ENCODE assay signal across 9 cellular contexts in the genomic region with DNA sequence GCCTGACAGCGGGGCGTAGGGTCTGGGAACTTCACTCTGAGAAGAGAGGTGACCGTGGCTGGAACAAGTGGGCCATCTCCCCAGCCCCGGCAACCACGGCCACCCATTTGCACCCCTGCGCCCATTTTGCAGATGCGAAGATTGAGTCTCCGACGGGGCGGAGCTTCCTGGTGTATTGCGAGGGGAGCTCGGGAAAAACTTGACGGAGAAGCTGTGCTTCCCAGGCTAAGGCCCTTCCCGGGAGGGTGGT. TPM values are rescaled to one million over a fixed set of nuclear protein-coding genes. Genes with fewer than 3 reads are reported as not detected.
DNase-seq lines count a peak whose midpoint lies in the region; ATAC-seq, FAIRE-seq and TF ChIP-seq lines count a peak whose summit lies in the region.
"Had no signal": no experiment of that assay in that cellular context is flagged by ENCODE, and none has a peak within 500 bp of the region (broad histone marks: within the 10 kb centered on the region; RNA-seq: fewer than 3 reads in every experiment).

No MANE protein-coding gene starts in this region.

- H3K27ac Mint-ChIP-seq in astrocyte (ENCODE audit: unreplicated experiment) (no peak overlapping the region), mesothelial cell of epicardium (peak overlapping the region; percentile 64)

- peaks cover 43% of the 10 kb centered on the region for H3K79me2 ChIP-seq in astrocyte (ENCODE audit: insufficient read depth, low read length)

- H3K27ac ChIP-seq in left ventricle myocardium inferior (replicated peaks): peak overlapping the region; percentile 99
- peak overlapping the region; percentile 100 for H3K27ac ChIP-seq in astrocyte (ENCODE audit: low read depth, low read length)

- DNase-seq in left ventricle myocardium inferior (peak; percentile 44), Right ventricle myocardium inferior (ENCODE audit: missing footprints) (no peak), astrocyte (ENCODE audit: low read depth) (no peak), mesothelial cell of epicardium (ENCODE audit: low spot score in 2 of 2, unreplicated experiment in 2 of 2) (no peak), HuH-7 (ENCODE audit: low spot score) (no peak), OCI-M1 (lab: John Stamatoyannopoulos, UW) (no peak)
- no peak for DNase-seq in effector CD4-positive, alpha-beta T cell

- no peaks in the 10 kb centered on the region for H3K27me3 Mint-ChIP-seq in astrocyte (ENCODE audit: low read depth, unreplicated experiment)
- H3K27me3 Mint-ChIP-seq in mesothelial cell of epicardium (ENCODE audit: low read depth): peaks cover 4% of the 10 kb centered on the region

- ATAC-seq in Right ventricle myocardium inferior: no peak
- ATAC-seq in HG03469 (IDR thresholded peaks at IDR 0.05; ENCODE audit: unreplicated experiment): peak; percentile 13

- H3K4me2 ChIP-seq in astrocyte (ENCODE audit: low read length): peak overlapping the region; percentile 83

- TF ChIP-seq CTCF in left ventricle myocardium inferior (IDR thresholded peaks at IDR 0.05; ENCODE audit: borderline replicate concordance) (no peak), astrocyte (IDR thresholded peaks at IDR 0.05; ENCODE audit: insufficient read depth, low read depth, low read length) (no peak), mesothelial cell of epicardium (IDR thresholded peaks at IDR 0.05; ENCODE audit: unreplicated experiment) (no peak)

- H3K27me3 ChIP-seq in left ventricle myocardium inferior (ENCODE audit: low read depth): no peaks in the 10 kb centered on the region
- H3K27me3 ChIP-seq in astrocyte (ENCODE audit: insufficient read depth, low read length): no peaks in the 10 kb centered on the region

- H3K4me3 Mint-ChIP-seq in astrocyte (ENCODE audit: unreplicated experiment) (peak overlapping the region; percentile 94), mesothelial cell of epicardium (peak overlapping the region; percentile 75)

- H3K9me3 ChIP-seq in left ventricle myocardium inferior (replicated peaks) (no peaks in the 10 kb centered on the region), astrocyte (ENCODE audit: insufficient read depth, low read depth, low read length) (no peaks in the 10 kb centered on the region)

- intact Hi-C loops in left ventricle myocardium inferior (cut with micrococcal nuclease) (no loop called here), Right ventricle myocardium inferior (cut with DNase I) (loop anchor here (2.0 to 5.0 kb wide), 2 partner anchors 81 to 179 kb away; partner anchors contain the start of genes CTSA, DNTTIP1, NEURL2 and WFDC3)

- H3K4me1 Mint-ChIP-seq in astrocyte (ENCODE audit: low read depth, unreplicated experiment): peaks cover 17% of the 10 kb centered on the region
- peaks cover 16% of the 10 kb centered on the region for H3K4me1 Mint-ChIP-seq in mesothelial cell of epicardium

- H3K9me3 Mint-ChIP-seq in astrocyte (ENCODE audit: unreplicated experiment) (no peaks in the 10 kb centered on the region), mesothelial cell of epicardium (no peaks in the 10 kb centered on the region)

- peaks cover 29% of the 10 kb centered on the region for H3K4me1 ChIP-seq in left ventricle myocardium inferior
- peaks cover 36% of the 10 kb centered on the region for H3K4me1 ChIP-seq in astrocyte (ENCODE audit: insufficient read depth, low read length)

- H3K36me3 ChIP-seq in left ventricle myocardium inferior: peaks cover 33% of the 10 kb centered on the region
- peaks cover 20% of the 10 kb centered on the region for H3K36me3 ChIP-seq in astrocyte (ENCODE audit: insufficient read depth, low read length)

- H4K20me1 ChIP-seq in astrocyte (ENCODE audit: insufficient read depth, low read length): peaks cover 32% of the 10 kb centered on the region

- FAIRE-seq in astrocyte (lab: Jason Lieb, UNC): no peak

- H3K9ac ChIP-seq in astrocyte (ENCODE audit: low read length): peak overlapping the region; percentile 96

- H3K36me3 Mint-ChIP-seq in astrocyte (ENCODE audit: low read depth, unreplicated experiment) (no peaks in the 10 kb centered on the region), mesothelial cell of epicardium (peaks cover 6% of the 10 kb centered on the region)

- peak overlapping the region; percentile 96 for H2AFZ ChIP-seq in astrocyte (ENCODE audit: low read depth, low read length)

- peak overlapping the region; percentile 77 for H3K4me3 ChIP-seq in left ventricle myocardium inferior
- peak overlapping the region; percentile 86 for H3K4me3 ChIP-seq in astrocyte (ENCODE audit: insufficient read depth, low read depth, low read length)

RNA-seq across cellular contexts. Expression of gene ZNF335, which starts 0.7 kb away (rescaled TPM):
- total RNA-seq in left ventricle myocardium inferior (8.1 TPM), Right ventricle myocardium inferior (9.7 TPM), astrocyte (18.2 and 18.6 TPM in 2 replicates), mesothelial cell of epicardium (31.1 to 33.5 TPM (median 31.6 TPM) in 3 replicates)

RNA-seq across cellular contexts. Expression of gene PCIF1, which starts 36.9 kb away (rescaled TPM):
- total RNA-seq in left ventricle myocardium inferior (21.9 TPM), Right ventricle myocardium inferior (22.5 TPM), astrocyte (12.9 and 13.0 TPM in 2 replicates), mesothelial cell of epicardium (43.7 to 45.2 TPM (median 44.4 TPM) in 3 replicates)

RNA-seq across cellular contexts. Expression of gene MMP9, which starts 37.4 kb away (rescaled TPM):
- 0.58 TPM for total RNA-seq in left ventricle myocardium inferior
- total RNA-seq in Right ventricle myocardium inferior: 1.1 TPM
- 12.0 and 18.7 TPM in 2 replicates for total RNA-seq in astrocyte
- total RNA-seq in mesothelial cell of epicardium: 0.11 TPM in 1 of 3 replicates, not detected in the others
- total RNA-seq: myocyte had no signal

RNA-seq across cellular contexts. Expression of gene SLC12A5, which starts 57.7 kb away (rescaled TPM):
- not detected for total RNA-seq in left ventricle myocardium inferior
- total RNA-seq in Right ventricle myocardium inferior: not detected
- total RNA-seq in astrocyte: 14.6 and 15.2 TPM in 2 replicates
- total RNA-seq in mesothelial cell of epicardium: 6.9 to 9.1 TPM (median 7.7 TPM) in 3 replicates
- total RNA-seq: myocyte had no signal

RNA-seq across cellular contexts. Expression of gene PLTP, which starts 59.4 kb away (rescaled TPM):
- total RNA-seq in left ventricle myocardium inferior (84.1 TPM), Right ventricle myocardium inferior (156 TPM), astrocyte (162 and 167 TPM in 2 replicates), mesothelial cell of epicardium (54.6 to 58.1 TPM (median 55.5 TPM) in 3 replicates)
